ENCODE assay signal across 11 cellular contexts in genomic region chr18:13576598-13576997, GRCh38.
A peak's percentile ranks its signal among the peaks of the same experiment; 100 is the strongest.
DNase-seq lines count a peak whose midpoint lies in the region; ATAC-seq and TF ChIP-seq lines count a peak whose summit lies in the region.
"Had no signal": no experiment of that assay in that cellular context is flagged by ENCODE, and none has a peak within 500 bp of the region (broad histone marks: within the 10 kb centered on the region; RNA-seq: fewer than 3 reads in every experiment).

No MANE protein-coding gene starts in this region.

- H3K9me3 ChIP-seq in BLaER1 treated with 17β-estradiol and CSF1 and Interleukin-3, amounts not matched to agents 10 nM and 100 nM (replicated peaks in 1 of 11): peaks cover 0 to 14% (median 0%) of the 10 kb centered on the region in 11 experiments; a peak in 5 of 22 replicates
- no peaks in the 10 kb centered on the region for H3K9me3 ChIP-seq in upper lobe of left lung

- no peak overlapping the region; a peak in 1 of 20 replicates for H3K4me3 ChIP-seq in BLaER1 treated with 17β-estradiol and CSF1 and Interleukin-3, amounts not matched to agents 10 nM and 100 nM
- H3K4me3 ChIP-seq in upper lobe of left lung: no peak overlapping the region

- TF ChIP-seq EP300 in upper lobe of left lung (IDR thresholded peaks at IDR 0.05): no peak

- H3K36me3 Mint-ChIP-seq in activated naive CD8-positive, alpha-beta T cell: no peaks in the 10 kb centered on the region

- peaks cover 0 to 37% (median 11%) of the 10 kb centered on the region in 11 experiments; a peak in 11 of 22 replicates for H4K20me1 ChIP-seq in BLaER1 treated with 17β-estradiol and CSF1 and Interleukin-3, amounts not matched to agents 10 nM and 100 nM

- H3K27me3 Mint-ChIP-seq in activated naive CD8-positive, alpha-beta T cell: no peaks in the 10 kb centered on the region

- peak overlapping the region; percentile 70 to 92 (median 74) for H3K4me2 ChIP-seq in BLaER1 treated with 17β-estradiol and CSF1 and Interleukin-3, amounts not matched to agents 10 nM and 100 nM

- peak overlapping the region; percentile 82 for H3K27ac Mint-ChIP-seq in activated naive CD8-positive, alpha-beta T cell

- no peak for TF ChIP-seq POLR2A in upper lobe of left lung (IDR thresholded peaks at IDR 0.05)

- peaks cover 0 to 20% (median 7%) of the 10 kb centered on the region in 11 experiments; a peak in 9 of 22 replicates for H3K36me3 ChIP-seq in BLaER1 treated with 17β-estradiol and CSF1 and Interleukin-3, amounts not matched to agents 10 nM and 100 nM
- H3K36me3 ChIP-seq in upper lobe of left lung: no peaks in the 10 kb centered on the region

- H3K9ac ChIP-seq in BLaER1 treated with 17β-estradiol and CSF1 and Interleukin-3, amounts not matched to agents 10 nM and 100 nM: peak overlapping the region in 8 of 11 experiments; percentile 11 to 59 (median 44); a peak in 10 of 22 replicates

- peak overlapping the region in 10 of 11 experiments; percentile 18 to 76 (median 44); a peak in 15 of 22 replicates for H3K27ac ChIP-seq in BLaER1 treated with 17β-estradiol and CSF1 and Interleukin-3, amounts not matched to agents 10 nM and 100 nM
- no peak overlapping the region for H3K27ac ChIP-seq in foreskin keratinocyte
- H3K27ac ChIP-seq in upper lobe of left lung: peak overlapping the region in 2 of 4 donors; percentile 19 to 54
- H3K27ac ChIP-seq: C4-2B had no signal

- DNase-seq in foreskin keratinocyte: no peak
- no peak for DNase-seq in upper lobe of left lung
- DNase-seq in cardiac septum (ENCODE audit: low spot score): no peak
- DNase-seq in HK-2 (ENCODE audit: unreplicated experiment): no peak
- DNase-seq: central memory CD4-positive, alpha-beta T cell; NCI-H1694 treated with DMSO at 0.1 percent for 48 hours had no signal

- intact Hi-C loops in cardiac septum (cut with DNase I): no loop called here

- no peaks in the 10 kb centered on the region for H3K27me3 ChIP-seq in BLaER1 treated with 17β-estradiol and CSF1 and Interleukin-3, amounts not matched to agents 10 nM and 100 nM
- H3K27me3 ChIP-seq in foreskin keratinocyte (no peaks in the 10 kb centered on the region), upper lobe of left lung (no peaks in the 10 kb centered on the region)

- H3K4me1 ChIP-seq in BLaER1 treated with 17β-estradiol and CSF1 and Interleukin-3, amounts not matched to agents 10 nM and 100 nM: peaks cover 57 to 87% (median 70%) of the 10 kb centered on the region in 10 experiments
- H3K4me1 ChIP-seq in foreskin keratinocyte (no peaks in the 10 kb centered on the region), upper lobe of left lung (peaks cover 0 to 6% (median 0%) of the 10 kb centered on the region in 4 donors)

- no peaks in the 10 kb centered on the region for H3K9me3 Mint-ChIP-seq in activated naive CD8-positive, alpha-beta T cell (ENCODE audit: low read depth)

- H3K4me1 Mint-ChIP-seq in activated naive CD8-positive, alpha-beta T cell (ENCODE audit: low read depth): peaks cover 44% of the 10 kb centered on the region

- TF ChIP-seq CTCF in foreskin keratinocyte (conservative IDR thresholded peaks at IDR 0.05) (no peak), upper lobe of left lung (IDR thresholded peaks at IDR 0.05) (no peak)

- WGBS in upper lobe of left lung, 2 donors: 80 to 85% methylated on average over 6 of the region's 6 CpGs

- H3K4me3 Mint-ChIP-seq in activated naive CD8-positive, alpha-beta T cell: peak overlapping the region; percentile 81

- ATAC-seq in GM19035 (IDR thresholded peaks at IDR 0.05; ENCODE audit: unreplicated experiment) (peak; percentile 21), HG03039 (IDR thresholded peaks at IDR 0.05; ENCODE audit: unreplicated experiment) (peak; percentile 15), foreskin keratinocyte (no peak), upper lobe of left lung (ENCODE audit: low FRiP score in 2 of 2) (no peak)

Comparison
In these comparisons a context has a peak if more than half of its experiments do, and no peak if none do; other contexts are left out.
1. ATAC-seq: peak in GM19035 (single experiment) and HG03039 (single experiment); none in foreskin keratinocyte (single experiment) and upper lobe of left lung (0 of 2).